Comparison of ENCODE assay signal across 9 cellular contexts in genomic region chr12:109952160-109952858, GRCh38. TPM values are rescaled to one million over a fixed set of nuclear protein-coding genes. Genes with fewer than 3 reads are reported as not detected.
A peak's percentile ranks its signal among the peaks of the same experiment; 100 is the strongest.
DNase-seq lines count a peak whose midpoint lies in the region; ATAC-seq and TF ChIP-seq lines count a peak whose summit lies in the region.
"Had no signal": no experiment of that assay in that cellular context is flagged by ENCODE, and none has a peak within 500 bp of the region (broad histone marks: within the 10 kb centered on the region; RNA-seq: fewer than 3 reads in every experiment).

No MANE protein-coding gene starts in this region.

- no peak overlapping the region for H3K4me3 ChIP-seq in Panc1 (ENCODE audit: low read depth in 2 of 2, low read length in 2 of 2)
- H3K4me3 ChIP-seq in stomach smooth muscle (ENCODE audit: low read length in 2 of 2): no peak overlapping the region
- H3K4me3 ChIP-seq in colonic mucosa: no peak overlapping the region

- H3K4me1 Mint-ChIP-seq in activated CD8-positive, alpha-beta memory T cell treated with anti-CD3 and anti-CD28 coated beads, Interleukin-2, amount 10 ng/mL, durations not matched to agents 7 days and 5 days: peaks cover 27% of the 10 kb centered on the region
- H3K4me1 Mint-ChIP-seq in glutamatergic neuron (ENCODE audit: low read depth, unreplicated experiment): peaks cover 21% of the 10 kb centered on the region

- intact Hi-C loops in Panc1 (cut with micrococcal nuclease; ENCODE audit: unreplicated experiment) (no loop called here), colonic mucosa (cut with DNase I) (no loop called here)

- H3K9me3 ChIP-seq in Panc1 (ENCODE audit: control insufficient read depth, insufficient read depth, low read depth, low read length) (no peaks in the 10 kb centered on the region), stomach smooth muscle (ENCODE audit: control insufficient read depth in 2 of 2, low read length in 2 of 2) (no peaks in the 10 kb centered on the region), colonic mucosa (no peaks in the 10 kb centered on the region)

- in situ Hi-C loops in Panc1 (cut with HindIII; ENCODE audit: low pct_unique_long_range_greater_than_20kb, low sequenced_read_pairs): no loop called here

- POLR2A ChIA-PET in Panc1 (lab: Charles Lee): no interaction called here

- H3K4me1 ChIP-seq in Panc1 (ENCODE audit: control insufficient read depth, insufficient read depth, low read length) (no peaks in the 10 kb centered on the region), stomach smooth muscle (ENCODE audit: control insufficient read depth, insufficient read depth, low read length) (peaks cover 36% of the 10 kb centered on the region), colonic mucosa (peaks cover 4% of the 10 kb centered on the region)

- no TSS peak for BruUV-seq in Panc1 (replicated peaks; lab: Mats Ljungman, UMichigan)

- H3K9ac ChIP-seq in stomach smooth muscle (ENCODE audit: low read length in 2 of 2) (no peak overlapping the region), colonic mucosa (ENCODE audit: low read depth in 2 of 2, low read length in 2 of 2) (no peak overlapping the region)

- DNase-seq in activated CD8-positive, alpha-beta memory T cell treated with anti-CD3 and anti-CD28 coated beads, Interleukin-2, amount 10 ng/mL, durations not matched to agents 7 days and 5 days: peak; percentile 40
- DNase-seq in activated CD8-positive, alpha-beta memory T cell treated with anti-CD3 and anti-CD28 coated beads for 24 hours: no peak
- DNase-seq in Panc1 (ENCODE audit: low read depth, low spot score) (no peak), glutamatergic neuron (no peak), colonic mucosa (no peak), NCI-H2107 treated with DMSO at 0.1 percent for 48 hours (lab: John Stamatoyannopoulos, UW; ENCODE audit: unreplicated experiment) (no peak)
- no peak for DNase-seq in stimulated activated CD4-positive, alpha-beta T cell treated with anti-CD3 and anti-CD28 coated beads, Interleukin-2, amount 100 ng/mL, for 48 hours
- DNase-seq: NK-92 treated with Interleukin-12 subunit alpha and Interleukin-12 subunit beta, amount 100 ng/mL, for 24 hours had no signal

- no peaks in the 10 kb centered on the region for H3K27me3 Mint-ChIP-seq in activated CD8-positive, alpha-beta memory T cell treated with anti-CD3 and anti-CD28 coated beads, Interleukin-2, amount 10 ng/mL, durations not matched to agents 7 days and 5 days
- H3K27me3 Mint-ChIP-seq in glutamatergic neuron (ENCODE audit: unreplicated experiment): peaks cover 3% of the 10 kb centered on the region

- H3K27me3 ChIP-seq in Panc1 (ENCODE audit: control insufficient read depth, insufficient read depth, low read length): no peaks in the 10 kb centered on the region
- H3K27me3 ChIP-seq in stomach smooth muscle (ENCODE audit: control insufficient read depth in 1 of 2, insufficient read depth in 2 of 2, low read length in 2 of 2): no peaks in the 10 kb centered on the region
- no peaks in the 10 kb centered on the region for H3K27me3 ChIP-seq in colonic mucosa

- H3K36me3 ChIP-seq in Panc1 (ENCODE audit: control insufficient read depth, insufficient read depth, low read length) (peaks cover 7% of the 10 kb centered on the region), stomach smooth muscle (ENCODE audit: control insufficient read depth in 2 of 2, insufficient read depth in 2 of 2, low read length in 2 of 2) (peaks cover 38 to 42% of the 10 kb centered on the region in 2 donors), colonic mucosa (peaks cover 5% of the 10 kb centered on the region)

- H3K4me3 Mint-ChIP-seq in activated CD8-positive, alpha-beta memory T cell treated with anti-CD3 and anti-CD28 coated beads, Interleukin-2, amount 10 ng/mL, durations not matched to agents 7 days and 5 days: no peak overlapping the region
- H3K4me3 Mint-ChIP-seq in glutamatergic neuron (ENCODE audit: unreplicated experiment): no peak overlapping the region

- CTCF ChIA-PET in activated CD8-positive, alpha-beta memory T cell treated with anti-CD3 and anti-CD28 coated beads, Interleukin-2, amount 10 ng/mL, durations not matched to agents 7 days and 5 days (lab: Charles Lee): no interaction called here
- CTCF ChIA-PET in Panc1 (lab: Charles Lee): no interaction called here

- H3K9me3 Mint-ChIP-seq in activated CD8-positive, alpha-beta memory T cell treated with anti-CD3 and anti-CD28 coated beads, Interleukin-2, amount 10 ng/mL, durations not matched to agents 7 days and 5 days (ENCODE audit: low read depth): no peaks in the 10 kb centered on the region
- H3K9me3 Mint-ChIP-seq in glutamatergic neuron (ENCODE audit: unreplicated experiment): peaks cover 2% of the 10 kb centered on the region

- H3K36me3 Mint-ChIP-seq in activated CD8-positive, alpha-beta memory T cell treated with anti-CD3 and anti-CD28 coated beads, Interleukin-2, amount 10 ng/mL, durations not matched to agents 7 days and 5 days: peaks cover 67% of the 10 kb centered on the region
- no peaks in the 10 kb centered on the region for H3K36me3 Mint-ChIP-seq in glutamatergic neuron (ENCODE audit: unreplicated experiment)

- peak; percentile 45 for ATAC-seq in activated CD8-positive, alpha-beta memory T cell treated with anti-CD3 and anti-CD28 coated beads, Interleukin-2, amount 10 ng/mL, durations not matched to agents 7 days and 5 days
- ATAC-seq in Panc1: 0 out of 2 replicates have a peak, but pooled peaks have one; percentile 47

- TF ChIP-seq CTCF in Panc1 (IDR thresholded peaks at IDR 0.05) (no peak), glutamatergic neuron (IDR thresholded peaks at IDR 0.05; ENCODE audit: partially characterized antibody, unreplicated experiment) (no peak), colonic mucosa (IDR thresholded peaks at IDR 0.05) (no peak)

- peak overlapping the region; percentile 1 for H3K27ac Mint-ChIP-seq in activated CD8-positive, alpha-beta memory T cell treated with anti-CD3 and anti-CD28 coated beads, Interleukin-2, amount 10 ng/mL, durations not matched to agents 7 days and 5 days
- H3K27ac Mint-ChIP-seq in glutamatergic neuron (ENCODE audit: unreplicated experiment): peak overlapping the region; percentile 41

- no peak overlapping the region for H3K27ac ChIP-seq in Panc1 (ENCODE audit: low read length)
- H3K27ac ChIP-seq in stomach smooth muscle (ENCODE audit: low read length): peak overlapping the region; percentile 0
- no peak overlapping the region for H3K27ac ChIP-seq in colonic mucosa

RNA-seq across cellular contexts. Expression of gene GIT2, which starts 43.9 kb away (rescaled TPM):
- total RNA-seq in activated CD8-positive, alpha-beta memory T cell treated with anti-CD3 and anti-CD28 coated beads, Interleukin-2, amount 10 ng/mL, durations not matched to agents 7 days and 5 days: 10 to 100 TPM; 90.6 to 92.3 TPM
- 40.0 TPM for total RNA-seq in Panc1 (2021; ENCODE audit: unreplicated experiment)
- 22.9 TPM for polyA plus RNA-seq in Panc1 (2012; ENCODE audit: insufficient read length)
- 54.9 TPM for total RNA-seq in glutamatergic neuron (ENCODE audit: unreplicated experiment)
- total RNA-seq in colonic mucosa: 10 to 100 TPM; 23.3 to 26.8 TPM

RNA-seq across cellular contexts. Expression of gene ANKRD13A, which starts 46.9 kb away (rescaled TPM):
- total RNA-seq in activated CD8-positive, alpha-beta memory T cell treated with anti-CD3 and anti-CD28 coated beads, Interleukin-2, amount 10 ng/mL, durations not matched to agents 7 days and 5 days: 10 to 100 TPM; 68.6 to 78.2 TPM
- total RNA-seq in Panc1 (2021; ENCODE audit: unreplicated experiment) (34.4 TPM), glutamatergic neuron (ENCODE audit: unreplicated experiment) (139 TPM), colonic mucosa (10 to 100 TPM; 39.9 to 69.1 TPM)
- polyA plus RNA-seq in Panc1 (2012; ENCODE audit: insufficient read length): 15.7 TPM

RNA-seq across cellular contexts. Expression of gene TCHP, which starts 52.2 kb away (rescaled TPM):
- total RNA-seq in activated CD8-positive, alpha-beta memory T cell treated with anti-CD3 and anti-CD28 coated beads, Interleukin-2, amount 10 ng/mL, durations not matched to agents 7 days and 5 days: 10 to 100 TPM; 38.4 to 40.1 TPM
- total RNA-seq in Panc1 (2021; ENCODE audit: unreplicated experiment) (25.0 TPM), glutamatergic neuron (ENCODE audit: unreplicated experiment) (31.7 TPM), colonic mucosa (10 to 100 TPM; 11.4 to 27.0 TPM)
- polyA plus RNA-seq in Panc1 (2012; ENCODE audit: insufficient read length): 31.1 TPM
